ENCODE assay signal across 27 cellular contexts in the genomic region with DNA sequence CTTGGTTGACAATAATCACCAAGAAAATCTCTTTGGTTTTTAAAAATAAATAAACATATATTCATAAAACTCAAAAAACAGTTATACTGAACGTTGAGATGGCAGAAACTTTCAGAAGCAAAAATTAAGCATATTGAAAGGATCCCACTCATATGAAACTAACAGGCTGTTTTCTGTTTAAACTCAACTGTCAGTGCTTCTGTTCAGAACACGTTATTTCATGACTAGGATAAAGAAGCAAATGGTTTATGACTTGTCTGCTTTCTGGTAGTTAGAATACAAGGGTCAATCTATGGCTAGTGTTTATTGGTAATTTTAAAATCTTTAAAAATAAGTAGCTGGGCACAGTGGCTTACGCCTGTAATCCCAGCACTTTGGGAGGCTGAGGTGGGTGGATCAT. TPM values are rescaled to one million over a fixed set of nuclear protein-coding genes. Genes with fewer than 3 reads are reported as not detected.
"Had no signal": no experiment of that assay in that cellular context is flagged by ENCODE, and none has a peak within 500 bp of the region (broad histone marks: within the 10 kb centered on the region; RNA-seq: fewer than 3 reads in every experiment).

No MANE protein-coding gene starts in this region.

- H3K27ac ChIP-seq: cardiac muscle cell had no signal

- H3K4me3 ChIP-seq: cardiac muscle cell had no signal

- H3K36me3 ChIP-seq: cardiac muscle cell had no signal

- FAIRE-seq: TTC549 had no signal

- DNase-seq: activated CD4-positive, alpha-beta T cell treated with anti-CD3 and anti-CD28 coated beads, Interleukin-2, amount 10 ng/mL, durations not matched to agents 24 days and 14 days; activated CD4-positive, alpha-beta T cell treated with anti-CD3 and anti-CD28 coated beads, Interleukin-2, amount 50 U/mL, for 4 hours; activated CD8-positive, alpha-beta memory T cell treated with anti-CD3 and anti-CD28 coated beads, Interleukin-2, amount 50 U/mL, for 4 hours; activated effector memory CD4-positive, alpha-beta T cell treated with anti-CD3 and anti-CD28 coated beads, Interleukin-2, amount 50 U/mL, for 16 hours; activated naive CD4-positive, alpha-beta T cell; activated naive CD4-positive, alpha-beta T cell treated with anti-CD3 and anti-CD28 coated beads, Interleukin-2, amount 50 U/mL, for 16 hours; activated naive CD8-positive, alpha-beta T cell treated with anti-CD3 and anti-CD28 coated beads for 36 hours; activated T-cell treated with anti-CD3 and anti-CD28 coated beads, Interleukin-2, amount 50 U/mL, for 48 hours; amniotic stem cell; aorta; MM.1S; MV-4-11; NCI-H1092; NCI-H1436 treated with DMSO at 0.1 percent for 48 hours; NCI-H187; NCI-H2029 treated with DMSO at 0.1 percent for 48 hours; NCI-H2107; NCI-H2171; NCI-H510A; NCI-H526; NCI-H748 treated with DMSO at 0.1 percent for 48 hours; OCI-M1; Right ventricle myocardium superior had no signal

- H3K27me3 ChIP-seq: cardiac muscle cell had no signal

RNA-seq across cellular contexts. Expression of a gene that starts 4.1 kb away (rescaled TPM):
- total RNA-seq: activated CD4-positive, alpha-beta T cell treated with anti-CD3 and anti-CD28 coated beads, Interleukin-2, amount 10 ng/mL, durations not matched to agents 24 days and 14 days; cardiac muscle cell; chondrocyte; LHCN-M2 had no signal

RNA-seq across cellular contexts. Expression of a gene that starts 39.4 kb away (rescaled TPM):
- total RNA-seq: cardiac muscle cell, chondrocyte, LHCN-M2 had no signal
